In the genomic region with DNA sequence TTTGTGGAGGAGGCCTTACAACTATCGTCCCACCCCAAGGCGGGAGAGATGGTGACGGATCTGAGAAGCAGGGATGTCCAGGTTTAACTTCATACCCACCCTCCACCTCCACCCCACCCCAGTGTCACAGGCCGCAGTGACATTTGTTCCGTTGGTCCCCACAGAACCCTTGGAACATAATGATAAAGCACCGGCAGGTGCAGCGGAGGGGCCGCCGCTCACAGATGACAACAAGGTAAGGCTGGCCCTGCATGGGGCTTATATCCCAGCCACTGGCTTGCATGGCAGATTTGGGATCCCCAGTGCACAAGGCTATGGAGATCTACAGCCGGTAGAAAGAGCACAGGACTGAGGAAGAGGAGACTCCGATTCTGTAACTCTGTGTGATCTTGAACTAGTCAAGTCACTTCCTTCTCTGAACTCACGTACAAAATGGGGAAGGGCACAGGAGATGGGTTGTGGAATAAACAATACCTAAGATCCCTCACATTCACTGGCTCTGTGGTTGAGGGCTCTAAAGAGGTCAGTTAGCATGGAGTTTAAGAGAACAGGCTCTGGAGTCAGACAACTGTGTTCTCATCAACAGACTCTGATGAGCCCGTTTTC, we compare ENCODE assay signal across 8 cellular contexts. TPM values are rescaled to one million over a fixed set of nuclear protein-coding genes. Genes with fewer than 3 reads are reported as not detected.
DNase-seq lines count a peak whose midpoint lies in the region; ATAC-seq, FAIRE-seq and TF ChIP-seq lines count a peak whose summit lies in the region.

No MANE protein-coding gene starts in this region.

- H3K9me1 ChIP-seq in keratinocyte (ENCODE audit: control insufficient read depth, extremely low read depth, insufficient read depth, low read length): no peaks in the 10 kb centered on the region

- WGBS in suprapubic skin: 34% methylated on average over 11 of the region's 13 CpGs

- dilution Hi-C loops in keratinocyte (cut with MboI; ENCODE audit: extremely low pct_ligation_motif_present, low sequenced_read_pairs): no loop called here

- H3K4me2 ChIP-seq in BLaER1 treated with 17β-estradiol and CSF1 and Interleukin-3, amounts not matched to agents 10 nM and 100 nM: peak overlapping the region; percentile 85 to 98 (median 95)
- H3K4me2 ChIP-seq in keratinocyte (ENCODE audit: control insufficient read depth, extremely low read depth, insufficient read depth, low read depth, low read length): peak overlapping the region; percentile 97

- peaks cover 12% of the 10 kb centered on the region for H3K79me2 ChIP-seq in keratinocyte (ENCODE audit: control insufficient read depth, insufficient read depth, low read length)

- FAIRE-seq in HTR-8/SVneo (lab: Jason Lieb, UNC): peak; percentile 40
- no peak for FAIRE-seq in keratinocyte (lab: Jason Lieb, UNC)

- peaks cover 11 to 35% (median 12%) of the 10 kb centered on the region in 10 experiments for H3K4me1 ChIP-seq in BLaER1 treated with 17β-estradiol and CSF1 and Interleukin-3, amounts not matched to agents 10 nM and 100 nM
- H3K4me1 ChIP-seq in keratinocyte (ENCODE audit: control insufficient read depth, extremely low read depth, insufficient read depth, low read length): peaks cover 18% of the 10 kb centered on the region
- peaks cover 18% of the 10 kb centered on the region for H3K4me1 ChIP-seq in suprapubic skin

- H3K27ac ChIP-seq in BLaER1 treated with 17β-estradiol and CSF1 and Interleukin-3, amounts not matched to agents 10 nM and 100 nM: peak overlapping the region; percentile 86 to 98 (median 93); a peak in 21 of 22 replicates
- H3K27ac ChIP-seq in keratinocyte (ENCODE audit: control insufficient read depth, insufficient read depth, low read length) (peak overlapping the region; percentile 91), suprapubic skin (peak overlapping the region; percentile 95)

- peak overlapping the region; percentile 89 to 98 (median 95) for H3K9ac ChIP-seq in BLaER1 treated with 17β-estradiol and CSF1 and Interleukin-3, amounts not matched to agents 10 nM and 100 nM
- peak overlapping the region; percentile 95 for H3K9ac ChIP-seq in keratinocyte (ENCODE audit: control insufficient read depth, extremely low read depth, insufficient read depth, low read length)

- peaks cover 34 to 40% (median 36%) of the 10 kb centered on the region in 11 experiments for H3K36me3 ChIP-seq in BLaER1 treated with 17β-estradiol and CSF1 and Interleukin-3, amounts not matched to agents 10 nM and 100 nM
- H3K36me3 ChIP-seq in keratinocyte (ENCODE audit: control insufficient read depth in 2 of 2, extremely low read depth in 1 of 2, insufficient read depth in 2 of 2, low read length in 2 of 2) (peaks cover 10 to 20% of the 10 kb centered on the region in 2 experiments), suprapubic skin (peaks cover 34% of the 10 kb centered on the region)

- no peak for TF ChIP-seq CTCF in keratinocyte (optimal IDR thresholded peaks at IDR 0.05 in 1 of 3, IDR thresholded peaks at IDR 0.05 in 1 of 3, conservative IDR thresholded peaks at IDR 0.05 in 1 of 3; ENCODE audit: extremely low read depth in 1 of 3, insufficient read depth in 2 of 3, low read length in 3 of 3)
- TF ChIP-seq CTCF in suprapubic skin (IDR thresholded peaks at IDR 0.05): no peak

- no peak for TF ChIP-seq POLR2A in suprapubic skin (IDR thresholded peaks at IDR 0.05)

- H3K36me3 Mint-ChIP-seq in activated naive CD8-positive, alpha-beta T cell treated with anti-CD3 and anti-CD28 coated beads, Interleukin-2, amount 10 ng/mL, durations not matched to agents 7 days and 5 days: peaks cover 32% of the 10 kb centered on the region

- peak overlapping the region; percentile 97 for H2AFZ ChIP-seq in keratinocyte (ENCODE audit: control insufficient read depth, low read length)

- no peaks in the 10 kb centered on the region for H3K27me3 ChIP-seq in BLaER1 treated with 17β-estradiol and CSF1 and Interleukin-3, amounts not matched to agents 10 nM and 100 nM
- H3K27me3 ChIP-seq in keratinocyte (ENCODE audit: control insufficient read depth, extremely low read depth, insufficient read depth, low read length) (no peaks in the 10 kb centered on the region), suprapubic skin (no peaks in the 10 kb centered on the region)

- no peak for TF ChIP-seq EP300 in suprapubic skin (IDR thresholded peaks at IDR 0.05)

- H3K27ac Mint-ChIP-seq in activated naive CD8-positive, alpha-beta T cell treated with anti-CD3 and anti-CD28 coated beads, Interleukin-2, amount 10 ng/mL, durations not matched to agents 7 days and 5 days: peak overlapping the region; percentile 92

- POLR2A ChIA-PET in activated naive CD8-positive, alpha-beta T cell treated with anti-CD3 and anti-CD28 coated beads, Interleukin-2, amount 10 ng/mL, durations not matched to agents 7 days and 5 days (lab: Charles Lee): interaction anchor here (0.7 to 1.3 kb wide), 7 partner anchors 8 to 430 kb away, joined by 3 to 8 read pairs (median 4); a partner anchor contains a TSS

- no peaks in the 10 kb centered on the region for H3K27me3 Mint-ChIP-seq in activated naive CD8-positive, alpha-beta T cell treated with anti-CD3 and anti-CD28 coated beads, Interleukin-2, amount 10 ng/mL, durations not matched to agents 7 days and 5 days

- H4K20me1 ChIP-seq in BLaER1 treated with 17β-estradiol and CSF1 and Interleukin-3, amounts not matched to agents 10 nM and 100 nM: peaks cover 0 to 5% (median 0%) of the 10 kb centered on the region in 11 experiments; a peak in 2 of 22 replicates
- no peaks in the 10 kb centered on the region for H4K20me1 ChIP-seq in keratinocyte (ENCODE audit: control insufficient read depth, extremely low read depth, insufficient read depth, low read length)

- peak overlapping the region; percentile 91 for H3K4me3 Mint-ChIP-seq in activated naive CD8-positive, alpha-beta T cell treated with anti-CD3 and anti-CD28 coated beads, Interleukin-2, amount 10 ng/mL, durations not matched to agents 7 days and 5 days

- ATAC-seq in activated naive CD8-positive, alpha-beta T cell treated with anti-CD3 and anti-CD28 coated beads, Interleukin-2, amount 10 ng/mL, durations not matched to agents 7 days and 5 days (ENCODE audit: low read depth): peak; percentile 17
- ATAC-seq in left lobe of liver (no peak), HG02973 (IDR thresholded peaks at IDR 0.05; ENCODE audit: unreplicated experiment) (no peak)

- H3K4me1 Mint-ChIP-seq in activated naive CD8-positive, alpha-beta T cell treated with anti-CD3 and anti-CD28 coated beads, Interleukin-2, amount 10 ng/mL, durations not matched to agents 7 days and 5 days: peaks cover 17% of the 10 kb centered on the region

- DNase-seq in HTR-8/SVneo (ENCODE audit: insufficient read length, low spot score) (no peak), keratinocyte (ENCODE audit: low read depth, low spot score) (no peak), suprapubic skin (ENCODE audit: low spot score in 2 of 2) (peak in 1 of 2 donors; percentile 52), left lobe of liver (ENCODE audit: low spot score) (no peak), NCI-H1694 treated with DMSO at 0.1 percent for 48 hours (lab: John Stamatoyannopoulos, UW) (no peak)
- no peak for DNase-seq in activated naive CD8-positive, alpha-beta T cell treated with anti-CD3 and anti-CD28 coated beads, Interleukin-2, amount 10 ng/mL, durations not matched to agents 7 days and 5 days

- no peaks in the 10 kb centered on the region for H3K9me3 Mint-ChIP-seq in activated naive CD8-positive, alpha-beta T cell treated with anti-CD3 and anti-CD28 coated beads, Interleukin-2, amount 10 ng/mL, durations not matched to agents 7 days and 5 days

- peak overlapping the region; percentile 87 to 99 (median 96) for H3K4me3 ChIP-seq in BLaER1 treated with 17β-estradiol and CSF1 and Interleukin-3, amounts not matched to agents 10 nM and 100 nM
- H3K4me3 ChIP-seq in keratinocyte (ENCODE audit: control insufficient read depth in 2 of 3, extremely low read depth in 1 of 3, insufficient read depth in 2 of 3, low read depth in 1 of 3, low read length in 3 of 3) (peak overlapping the region; percentile 81 to 98 (median 84)), suprapubic skin (peak overlapping the region; percentile 98)

- H3K9me3 ChIP-seq in BLaER1 treated with 17β-estradiol and CSF1 and Interleukin-3, amounts not matched to agents 10 nM and 100 nM (replicated peaks in 1 of 11): no peaks in the 10 kb centered on the region
- no peaks in the 10 kb centered on the region for H3K9me3 ChIP-seq in keratinocyte (ENCODE audit: control insufficient read depth, low read depth, low read length)
- no peaks in the 10 kb centered on the region for H3K9me3 ChIP-seq in suprapubic skin

RNA-seq across cellular contexts. Expression of a gene that starts 0.9 kb away (rescaled TPM):
- 10 to 100 TPM; 29.0 to 30.9 TPM for total RNA-seq in activated naive CD8-positive, alpha-beta T cell treated with anti-CD3 and anti-CD28 coated beads, Interleukin-2, amount 10 ng/mL, durations not matched to agents 7 days and 5 days
- 24.9 to 43.3 TPM (median 36.1 TPM) in 3 replicates for polyA plus RNA-seq in keratinocyte
- polyA plus RNA-seq in keratinocyte (2011; ENCODE audit: low read depth): 20.4 TPM
- 21.3 and 26.4 TPM in 2 replicates for polyA plus RNA-seq in keratinocyte (2011; cell fraction: cytosol; rRNA removed)
- polyA plus RNA-seq in keratinocyte (2011; cell fraction: nucleus; rRNA removed): 25.1 and 28.9 TPM in 2 replicates
- polyA plus RNA-seq in keratinocyte (2012; ENCODE audit: low replicate concordance): 21.7 and 32.9 TPM in 2 replicates
- 11.3 to 24.8 TPM (median 14.8 TPM) in 3 replicates for polyA minus RNA-seq in keratinocyte
- 13.4 TPM for polyA minus RNA-seq in keratinocyte (2011; cell fraction: cytosol; rRNA and poly(A)+ RNA removed)
- 7.4 and 10.1 TPM in 2 replicates for polyA minus RNA-seq in keratinocyte (2011; cell fraction: nucleus; rRNA and poly(A)+ RNA removed)
- total RNA-seq in suprapubic skin (10 to 100 TPM; 18.7 to 59.6 (median 30.5) TPM), left lobe of liver (10.3 TPM)

RNA-seq across cellular contexts. Expression of a gene that starts 0.9 kb away (rescaled TPM):
- not detected for total RNA-seq in activated naive CD8-positive, alpha-beta T cell treated with anti-CD3 and anti-CD28 coated beads, Interleukin-2, amount 10 ng/mL, durations not matched to agents 7 days and 5 days
- polyA plus RNA-seq in keratinocyte: 0.58 to 1.5 TPM (median 1.0 TPM) in 3 replicates
- not detected for polyA plus RNA-seq in keratinocyte (2011; ENCODE audit: low read depth)
- polyA plus RNA-seq in keratinocyte (2011; cell fraction: cytosol; rRNA removed): 0.81 and 1.2 TPM in 2 replicates
- 0.28 and 0.67 TPM in 2 replicates for polyA plus RNA-seq in keratinocyte (2011; cell fraction: nucleus; rRNA removed)
- polyA plus RNA-seq in keratinocyte (2012; ENCODE audit: low replicate concordance): 0.17 and 3.6 TPM in 2 replicates
- 0.99 to 1.4 TPM in 2 of 3 replicates, not detected in the other for polyA minus RNA-seq in keratinocyte
- polyA minus RNA-seq in keratinocyte (2011; cell fraction: cytosol; rRNA and poly(A)+ RNA removed): not detected
- 0.70 TPM in 1 of 2 replicates, not detected in the other for polyA minus RNA-seq in keratinocyte (2011; cell fraction: nucleus; rRNA and poly(A)+ RNA removed)
- total RNA-seq in suprapubic skin (10 to 100 TPM in 2 of 4 donors, 1 to 10 TPM in 2; 1.2 to 34.8 (median 17.6) TPM), left lobe of liver (not detected)

RNA-seq across cellular contexts. Expression of a gene that starts 19.8 kb away (rescaled TPM):
- total RNA-seq in activated naive CD8-positive, alpha-beta T cell treated with anti-CD3 and anti-CD28 coated beads, Interleukin-2, amount 10 ng/mL, durations not matched to agents 7 days and 5 days: 100 to 1,000 TPM; 153 to 154 TPM
- polyA plus RNA-seq in keratinocyte: 9.1 to 69.8 TPM (median 46.6 TPM) in 3 replicates
- polyA plus RNA-seq in keratinocyte (2011; ENCODE audit: low read depth): not detected
- polyA plus RNA-seq in keratinocyte (2011; cell fraction: cytosol; rRNA removed): 16.0 and 19.1 TPM in 2 replicates
- polyA plus RNA-seq in keratinocyte (2011; cell fraction: nucleus; rRNA removed): 7.5 and 8.3 TPM in 2 replicates
- polyA plus RNA-seq in keratinocyte (2012; ENCODE audit: low replicate concordance): 0.38 and 49.5 TPM in 2 replicates
- polyA minus RNA-seq in keratinocyte: 5.0 to 33.8 TPM (median 27.2 TPM) in 3 replicates
- 27.8 TPM for polyA minus RNA-seq in keratinocyte (2011; cell fraction: cytosol; rRNA and poly(A)+ RNA removed)
- 5.1 and 9.5 TPM in 2 replicates for polyA minus RNA-seq in keratinocyte (2011; cell fraction: nucleus; rRNA and poly(A)+ RNA removed)
- total RNA-seq in suprapubic skin (10 to 100 TPM in 3 of 4 donors, 1 to 10 TPM in 1; 9.0 to 25.4 (median 20.7) TPM), left lobe of liver (0.96 TPM)

RNA-seq across cellular contexts. Expression of a gene that starts 34.5 kb away (rescaled TPM):
- total RNA-seq in activated naive CD8-positive, alpha-beta T cell treated with anti-CD3 and anti-CD28 coated beads, Interleukin-2, amount 10 ng/mL, durations not matched to agents 7 days and 5 days: not detected
- 0.16 TPM in 1 of 3 replicates, not detected in the others for polyA plus RNA-seq in keratinocyte
- 0.92 TPM for polyA plus RNA-seq in keratinocyte (2011; ENCODE audit: low read depth)
- not detected in 2 replicates for polyA plus RNA-seq in keratinocyte (2011; cell fraction: cytosol; rRNA removed)
- polyA plus RNA-seq in keratinocyte (2011; cell fraction: nucleus; rRNA removed): 0.57 and 0.66 TPM in 2 replicates
- not detected in 2 replicates for polyA plus RNA-seq in keratinocyte (2012; ENCODE audit: low replicate concordance)
- not detected in 3 replicates for polyA minus RNA-seq in keratinocyte
- not detected for polyA minus RNA-seq in keratinocyte (2011; cell fraction: cytosol; rRNA and poly(A)+ RNA removed)
- polyA minus RNA-seq in keratinocyte (2011; cell fraction: nucleus; rRNA and poly(A)+ RNA removed): not detected in 2 replicates
- total RNA-seq in suprapubic skin (1 to 10 TPM in 1 of 4 donors, under 1 TPM in 1, not detected in 2; 0.91 to 1.6 TPM), left lobe of liver (not detected)

RNA-seq across cellular contexts. Expression of a gene that starts 41.0 kb away (rescaled TPM):
- total RNA-seq in activated naive CD8-positive, alpha-beta T cell treated with anti-CD3 and anti-CD28 coated beads, Interleukin-2, amount 10 ng/mL, durations not matched to agents 7 days and 5 days: 1 to 10 TPM; 2.0 to 2.5 TPM
- 5.2 to 8.6 TPM (median 6.9 TPM) in 3 replicates for polyA plus RNA-seq in keratinocyte
- 8.5 TPM for polyA plus RNA-seq in keratinocyte (2011; ENCODE audit: low read depth)
- polyA plus RNA-seq in keratinocyte (2011; cell fraction: cytosol; rRNA removed): 2.9 and 7.1 TPM in 2 replicates
- polyA plus RNA-seq in keratinocyte (2011; cell fraction: nucleus; rRNA removed): 7.1 and 11.6 TPM in 2 replicates
- polyA plus RNA-seq in keratinocyte (2012; ENCODE audit: low replicate concordance): 6.6 and 9.9 TPM in 2 replicates
- polyA minus RNA-seq in keratinocyte: 3.7 to 5.0 TPM (median 4.0 TPM) in 3 replicates
- polyA minus RNA-seq in keratinocyte (2011; cell fraction: cytosol; rRNA and poly(A)+ RNA removed): 18.0 TPM
- polyA minus RNA-seq in keratinocyte (2011; cell fraction: nucleus; rRNA and poly(A)+ RNA removed): 5.9 and 6.3 TPM in 2 replicates
- total RNA-seq in suprapubic skin: 100 to 1,000 TPM; 106 to 161 (median 143) TPM
- 7.9 TPM for total RNA-seq in left lobe of liver

Comparison
In these comparisons a context has a peak if more than half of its experiments do, and no peak if none do; other contexts are left out.
1. RNA of a gene that starts 19.8 kb away (total RNA-seq): 153 to 154 TPM in activated naive CD8-positive, alpha-beta T cell treated with anti-CD3 and anti-CD28 coated beads, Interleukin-2, amount 10 ng/mL, durations not matched to agents 7 days and 5 days; 9.0 to 25.4 TPM in suprapubic skin and 0.96 TPM in left lobe of liver (single experiment); every median in the first group is over 4 times any median in the second.
2. Peak in every context shown above with its lines, with median percentiles within 50 percentile points of each other: H3K27ac ChIP-seq and H3K4me3 ChIP-seq.